14 cellular contexts compared by ENCODE assay signal in the genomic region with DNA sequence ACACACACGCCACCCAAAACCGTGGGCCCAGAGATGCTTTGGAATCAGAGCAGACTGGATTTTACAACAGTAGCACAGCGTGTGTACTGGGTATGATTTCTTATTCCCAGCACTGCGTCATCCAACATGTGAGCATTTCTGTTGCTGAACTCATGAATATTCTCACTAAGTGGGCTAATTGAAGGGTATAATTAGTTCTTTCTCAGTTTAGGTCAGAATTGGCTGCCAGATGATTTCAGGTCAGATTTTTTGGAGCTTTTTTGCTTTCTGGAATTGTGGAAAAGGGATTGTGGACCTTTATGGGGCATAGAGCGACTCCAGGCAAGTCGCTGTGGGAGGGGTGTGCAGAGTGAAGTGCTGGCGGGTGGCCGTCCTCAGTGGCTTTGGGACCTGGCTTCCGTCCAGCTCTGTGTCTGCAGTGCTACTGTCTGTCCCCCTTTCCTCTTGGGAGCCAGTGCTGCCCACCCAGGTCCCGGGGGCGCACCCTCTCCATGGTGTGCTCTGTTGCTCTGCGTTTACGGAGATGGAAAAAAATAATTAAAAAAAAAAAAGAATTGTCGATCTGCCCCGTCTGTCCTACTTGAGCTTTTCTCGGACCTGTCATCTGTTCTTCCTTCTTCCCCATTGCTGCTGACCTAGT. TPM values are rescaled to one million over a fixed set of nuclear protein-coding genes. Genes with fewer than 3 reads are reported as not detected.
DNase-seq lines count a peak whose midpoint lies in the region; ATAC-seq, FAIRE-seq and TF ChIP-seq lines count a peak whose summit lies in the region.
"Had no signal": no experiment of that assay in that cellular context is flagged by ENCODE, and none has a peak within 500 bp of the region (broad histone marks: within the 10 kb centered on the region; RNA-seq: fewer than 3 reads in every experiment).

No MANE protein-coding gene starts in this region.

- no peak overlapping the region for H3K14ac ChIP-seq in neuronal stem cell (ENCODE audit: low read length)

- H3K27ac ChIP-seq in Karpas-422 (ENCODE audit: low read length): no peak overlapping the region
- no peak overlapping the region for H3K27ac ChIP-seq in HepG2 (ENCODE audit: extremely low read length, insufficient read depth, low read length)
- H3K27ac ChIP-seq in subcutaneous abdominal adipose tissue (ENCODE audit: low read depth, low read length): peak overlapping the region; percentile 41
- H3K27ac ChIP-seq in naive thymus-derived CD4-positive, alpha-beta T cell (ENCODE audit: low read depth, low read length): no peak overlapping the region
- H3K27ac ChIP-seq in neuronal stem cell (replicated peaks; ENCODE audit: low read length): no peak overlapping the region

- no peak overlapping the region for H4K8ac ChIP-seq in neuronal stem cell (ENCODE audit: low read depth, low read length)

- no peak overlapping the region for H2AK5ac ChIP-seq in neuronal stem cell (ENCODE audit: low read depth, low read length)

- no peak for TF ChIP-seq EP300 in HepG2 (IDR thresholded peaks at IDR 0.05; ENCODE audit: low read depth in 2 of 2, low read length in 2 of 2)
- no peak for TF ChIP-seq EP300 in HepG2 (CRISPR knock-in tag; IDR thresholded peaks at IDR 0.05; ENCODE audit: borderline replicate concordance)

- H2AFZ ChIP-seq in Karpas-422 (ENCODE audit: low read length) (no peak overlapping the region), HepG2 (ENCODE audit: low read length) (no peak overlapping the region), neuronal stem cell (ENCODE audit: low read length) (no peak overlapping the region)

- H3K27ac Mint-ChIP-seq in naive thymus-derived CD4-positive, alpha-beta T cell: peak overlapping the region in 1 of 9 donors; percentile 69
- H3K27ac Mint-ChIP-seq: activated naive CD4-positive, alpha-beta T cell treated with anti-CD3 and anti-CD28 coated beads for 36 hours; dendritic cell treated with granulocyte-macrophage colony-stimulating factor and Interleukin-4, amounts not matched to agents 40 ng/mL and 50 ng/mL, for 4 days had no signal

- H4K20me1 ChIP-seq in Karpas-422 (ENCODE audit: insufficient read depth, low read depth, low read length) (peaks cover 87% of the 10 kb centered on the region), HepG2 (ENCODE audit: insufficient read depth, low read length) (peaks cover 91% of the 10 kb centered on the region)

- H2BK15ac ChIP-seq in neuronal stem cell (ENCODE audit: low read length): no peak overlapping the region

- H3K4me3 ChIP-seq in Karpas-422 (ENCODE audit: low read length): 0 out of 2 replicates have a peak overlapping the region, but pooled peaks have one; percentile 42
- peak overlapping the region; percentile 15 for H3K4me3 ChIP-seq in choroid plexus epithelial cell (ENCODE audit: low read depth, low read length)
- H3K4me3 ChIP-seq in HepG2 (replicated peaks in 1 of 3; ENCODE audit: insufficient read depth in 1 of 3, low read depth in 2 of 3, low read length in 3 of 3): no peak overlapping the region
- H3K4me3 ChIP-seq in subcutaneous abdominal adipose tissue (ENCODE audit: low read depth in 1 of 5, low read length in 5 of 5): peak overlapping the region in 3 of 5 donors; percentile 27 to 40 (median 34)
- no peak overlapping the region for H3K4me3 ChIP-seq in naive thymus-derived CD4-positive, alpha-beta T cell (ENCODE audit: low read length)
- H3K4me3 ChIP-seq in neuronal stem cell (ENCODE audit: low read length in 2 of 2): no peak overlapping the region
- H3K4me3 ChIP-seq: HAP-1 had no signal

- no peaks in the 10 kb centered on the region for H3K9me2 ChIP-seq in Karpas-422 (replicated peaks; ENCODE audit: insufficient read depth, low read length)

- H3K27me3 ChIP-seq in Karpas-422 (ENCODE audit: low read length) (0 out of 2 replicates have a peak, but pooled peaks cover 3% of the 10 kb centered on the region), HepG2 (ENCODE audit: control insufficient read depth in 1 of 2, insufficient read depth in 2 of 2, low read length in 2 of 2) (no peaks in the 10 kb centered on the region), subcutaneous abdominal adipose tissue (ENCODE audit: control insufficient read depth in 5 of 5, insufficient read depth in 4 of 5, low read length in 5 of 5) (no peaks in the 10 kb centered on the region), neuronal stem cell (ENCODE audit: control insufficient read depth in 3 of 3, insufficient read depth in 3 of 3, low read depth in 1 of 3, low read length in 3 of 3) (no peaks in the 10 kb centered on the region)
- no peaks in the 10 kb centered on the region for H3K27me3 ChIP-seq in naive thymus-derived CD4-positive, alpha-beta T cell (ENCODE audit: control insufficient read depth in 2 of 2, insufficient read depth in 2 of 2, low read length in 2 of 2)

- H3K9me3 ChIP-seq in Karpas-422 (ENCODE audit: low read length): no peaks in the 10 kb centered on the region
- H3K9me3 ChIP-seq in HepG2 (ENCODE audit: low read length): no peaks in the 10 kb centered on the region
- H3K9me3 ChIP-seq in subcutaneous abdominal adipose tissue (ENCODE audit: control insufficient read depth in 5 of 5, low read length in 5 of 5): peaks cover 0 to 2% (median 0%) of the 10 kb centered on the region in 5 donors
- H3K9me3 ChIP-seq in naive thymus-derived CD4-positive, alpha-beta T cell (ENCODE audit: control insufficient read depth in 2 of 3, low read length in 3 of 3): no peaks in the 10 kb centered on the region
- H3K9me3 ChIP-seq in neuronal stem cell (replicated peaks in 1 of 2; ENCODE audit: control insufficient read depth in 2 of 2, insufficient read depth in 1 of 2, low read depth in 1 of 2, low read length in 2 of 2): peaks cover 3 to 12% of the 10 kb centered on the region in 2 donors
- H3K9me3 ChIP-seq: HAP-1 had no signal

- no peak for DNase-seq in Karpas-422
- DNase-seq in choroid plexus epithelial cell (ENCODE audit: low read depth): no peak
- no peak for DNase-seq in HepG2 (ENCODE audit: low spot score)
- DNase-seq in naive thymus-derived CD4-positive, alpha-beta T cell: no peak
- DNase-seq in neuronal stem cell (ENCODE audit: low spot score): no peak
- DNase-seq: activated naive CD4-positive, alpha-beta T cell treated with anti-CD3 and anti-CD28 coated beads for 36 hours; kidney glomerular epithelial cell; MV-4-11 had no signal

- WGBS in HepG2 (ENCODE audit: low lambda C conversion rate): 93% methylated on average over 16 of the region's 16 CpGs
- no CpG with 5 or more reads among the region's 16 CpGs for WGBS in neuronal stem cell (ENCODE audit: extremely low coverage in 2 of 2, insufficient read length in 2 of 2, insufficient replicate concordance in 1 of 2), 2 donors

- no peaks in the 10 kb centered on the region for H3K36me3 ChIP-seq in Karpas-422 (ENCODE audit: insufficient read depth, low read length)
- H3K36me3 ChIP-seq in HepG2 (replicated peaks in 1 of 2; ENCODE audit: control insufficient read depth in 1 of 2, insufficient read depth in 2 of 2, low read length in 2 of 2): peaks cover 8 to 14% of the 10 kb centered on the region in 2 experiments; a peak in 4 of 5 replicates
- no peaks in the 10 kb centered on the region for H3K36me3 ChIP-seq in subcutaneous abdominal adipose tissue (ENCODE audit: control insufficient read depth in 5 of 5, insufficient read depth in 5 of 5, low read length in 5 of 5)
- no peaks in the 10 kb centered on the region for H3K36me3 ChIP-seq in naive thymus-derived CD4-positive, alpha-beta T cell (ENCODE audit: control insufficient read depth in 2 of 3, insufficient read depth in 3 of 3, low read length in 3 of 3)
- H3K36me3 ChIP-seq in neuronal stem cell (replicated peaks in 1 of 2; ENCODE audit: control insufficient read depth in 2 of 2, insufficient read depth in 2 of 2, low read length in 2 of 2): peaks cover 0 to 31% of the 10 kb centered on the region in 2 donors

- CTCF ChIA-PET in HepG2 (lab: Yijun Ruan, JAX; ENCODE audit: low intra/inter-chr PET ratio, low total read pairs): no interaction called here
- CTCF ChIA-PET in naive thymus-derived CD4-positive, alpha-beta T cell (lab: Charles Lee): interaction anchor here (0.6 to 1.6 kb wide), 3 partner anchors 9 to 117 kb away, joined by 3 to 5 read pairs (median 4); no protein-coding TSS in a partner anchor

- H3K18ac ChIP-seq in neuronal stem cell (ENCODE audit: low read length): no peak overlapping the region

- TF ChIP-seq CTCF in choroid plexus epithelial cell (conservative IDR thresholded peaks at IDR 0.05; ENCODE audit: low read depth, low read length): no peak
- no peak for TF ChIP-seq CTCF in HepG2 (CRISPR knock-in tag; IDR thresholded peaks at IDR 0.05)

- peaks cover 0 to 9% (median 3%) of the 10 kb centered on the region in 5 donors for H3K36me3 Mint-ChIP-seq in naive thymus-derived CD4-positive, alpha-beta T cell

- in situ Hi-C loops in HepG2 (cut with HindIII; ENCODE audit: extremely low pct_ligation_motif_present, low pct_unique_long_range_greater_than_20kb): no loop called here

- FAIRE-seq in HepG2 (lab: Jason Lieb, UNC): no peak
- FAIRE-seq: GM18507 had no signal

- H2BK120ac ChIP-seq in neuronal stem cell (ENCODE audit: low read depth, low read length): no peak overlapping the region

- no peak overlapping the region for H3K4ac ChIP-seq in neuronal stem cell (ENCODE audit: low read length)

- no peak overlapping the region for H2BK12ac ChIP-seq in neuronal stem cell (ENCODE audit: low read length)

- no peak overlapping the region for H2BK5ac ChIP-seq in neuronal stem cell (ENCODE audit: low read length)

- no TSS peak for BruUV-seq in HepG2 (replicated peaks; lab: Mats Ljungman, UMichigan)

- no peak overlapping the region for H4K91ac ChIP-seq in neuronal stem cell (ENCODE audit: low read depth, low read length, poor library complexity)

- peaks cover 22 to 71% (median 48%) of the 10 kb centered on the region in 7 donors for H3K4me1 Mint-ChIP-seq in naive thymus-derived CD4-positive, alpha-beta T cell

- peaks cover 41% of the 10 kb centered on the region for H3K4me1 ChIP-seq in Karpas-422 (ENCODE audit: low read length)
- peaks cover 49% of the 10 kb centered on the region for H3K4me1 ChIP-seq in HepG2 (ENCODE audit: insufficient read depth, low read length)
- peaks cover 3 to 47% (median 31%) of the 10 kb centered on the region in 5 donors for H3K4me1 ChIP-seq in subcutaneous abdominal adipose tissue (ENCODE audit: control insufficient read depth in 5 of 5, insufficient read depth in 5 of 5, low read length in 5 of 5)
- peaks cover 0 to 7% of the 10 kb centered on the region in 2 donors for H3K4me1 ChIP-seq in naive thymus-derived CD4-positive, alpha-beta T cell (ENCODE audit: control insufficient read depth in 2 of 2, insufficient read depth in 2 of 2, low read length in 2 of 2)
- no peaks in the 10 kb centered on the region for H3K4me1 ChIP-seq in neuronal stem cell (ENCODE audit: control insufficient read depth in 2 of 2, insufficient read depth in 1 of 2, low read depth in 1 of 2, low read length in 2 of 2)
- H3K4me1 ChIP-seq: HAP-1 had no signal

- no peaks in the 10 kb centered on the region for H3K27me3 Mint-ChIP-seq in naive thymus-derived CD4-positive, alpha-beta T cell
- H3K27me3 Mint-ChIP-seq: dendritic cell treated with granulocyte-macrophage colony-stimulating factor and Interleukin-4, amounts not matched to agents 40 ng/mL and 50 ng/mL, for 4 days had no signal

- TF ChIP-seq RAD21 in HepG2 (CRISPR knock-in tag; IDR thresholded peaks at IDR 0.05): no peak

- H3K4me2 ChIP-seq in Karpas-422 (ENCODE audit: low read depth, low read length, poor library complexity, severe bottlenecking) (peak overlapping the region; percentile 65), HepG2 (ENCODE audit: low read depth, low read length) (no peak overlapping the region), neuronal stem cell (ENCODE audit: insufficient read depth, low read length, poor library complexity, severe bottlenecking) (no peak overlapping the region)

- no peaks in the 10 kb centered on the region for H3K9me3 Mint-ChIP-seq in naive thymus-derived CD4-positive, alpha-beta T cell
- H3K9me3 Mint-ChIP-seq: activated naive CD4-positive, alpha-beta T cell treated with anti-CD3 and anti-CD28 coated beads for 36 hours; dendritic cell treated with granulocyte-macrophage colony-stimulating factor and Interleukin-4, amounts not matched to agents 40 ng/mL and 50 ng/mL, for 4 days had no signal

- H3K9ac ChIP-seq in Karpas-422 (ENCODE audit: low read length) (no peak overlapping the region), HepG2 (ENCODE audit: insufficient read depth, low read depth, low read length) (no peak overlapping the region), subcutaneous abdominal adipose tissue (ENCODE audit: low read length in 5 of 5) (peak overlapping the region in 2 of 5 donors; percentile 9 to 66), neuronal stem cell (ENCODE audit: low read depth, low read length, poor library complexity) (no peak overlapping the region)

- no peak overlapping the region for H3K23ac ChIP-seq in neuronal stem cell (ENCODE audit: low read depth, low read length, poor library complexity)

- peaks cover 34% of the 10 kb centered on the region for H3K79me2 ChIP-seq in Karpas-422 (ENCODE audit: low read length)
- H3K79me2 ChIP-seq in HepG2 (ENCODE audit: insufficient read depth, low read length): peaks cover 97% of the 10 kb centered on the region

- TF ChIP-seq POLR2A in HepG2 (IDR thresholded peaks at IDR 0.05; ENCODE audit: insufficient read depth in 1 of 2, low read depth in 2 of 2, low read length in 2 of 2): no peak

- intact Hi-C loops in HepG2 (cut with micrococcal nuclease; ENCODE audit: unreplicated experiment): loop anchor here (1.0 kb wide), 1 partner anchor 18 kb away; no protein-coding TSS in a partner anchor
- intact Hi-C loops in naive thymus-derived CD4-positive, alpha-beta T cell (cut with micrococcal nuclease): no loop called here

- no peak overlapping the region for H3K4me3 Mint-ChIP-seq in naive thymus-derived CD4-positive, alpha-beta T cell
- H3K4me3 Mint-ChIP-seq: activated naive CD4-positive, alpha-beta T cell treated with anti-CD3 and anti-CD28 coated beads for 36 hours; dendritic cell treated with granulocyte-macrophage colony-stimulating factor and Interleukin-4, amounts not matched to agents 40 ng/mL and 50 ng/mL, for 4 days had no signal

- POLR2A ChIA-PET in HepG2 (lab: Yijun Ruan, JAX): interaction anchor here (1.6 to 2.4 kb wide), 2 partner anchors 25 to 195 kb away, joined by 3 to 10 read pairs; a partner anchor contains a TSS
- POLR2A ChIA-PET in naive thymus-derived CD4-positive, alpha-beta T cell (lab: Charles Lee): interaction anchor here (1.2 to 1.3 kb wide), 2 partner anchors 8 to 26 kb away, joined by 3 read pairs; no protein-coding TSS in a partner anchor

- ATAC-seq in HepG2 (no peak), HG03025 (IDR thresholded peaks at IDR 0.05; ENCODE audit: low FRiP score, unreplicated experiment) (no peak), GM19351 (IDR thresholded peaks at IDR 0.05; ENCODE audit: unreplicated experiment) (no peak)
- no peak for ATAC-seq in naive thymus-derived CD4-positive, alpha-beta T cell

- peaks cover 23% of the 10 kb centered on the region for H3K79me1 ChIP-seq in neuronal stem cell (ENCODE audit: low read depth, low read length)

RNA-seq across cellular contexts. Expression of a gene that starts 25.0 kb away (rescaled TPM):
- 19.7 and 22.4 TPM in 2 replicates for total RNA-seq in Karpas-422 (2014; rRNA removed; shearing (Covaris generic); ENCODE audit: low replicate concordance)
- total RNA-seq in HepG2 (2016; rRNA removed; fragmentation: Illumina TruSeq; extraction: Trizol): 47.7 and 67.2 TPM in 2 replicates
- 118 and 125 TPM in 2 replicates for total RNA-seq in HepG2 (2016; cell fraction: cytosol; rRNA removed; fragmentation: Illumina TruSeq; extraction: Trizol; ENCODE audit: low read depth)
- 39.3 and 64.3 TPM in 2 replicates for total RNA-seq in HepG2 (2016; cell fraction: insoluble cytoplasmic fraction; rRNA removed; fragmentation: Illumina TruSeq; extraction: Trizol)
- total RNA-seq in HepG2 (2016; cell fraction: membrane; rRNA removed; fragmentation: Illumina TruSeq; extraction: Trizol): 103 and 104 TPM in 2 replicates
- 38.8 and 51.8 TPM in 2 replicates for total RNA-seq in HepG2 (2016; cell fraction: nucleus; rRNA removed; fragmentation: Illumina TruSeq; extraction: Trizol)
- polyA plus RNA-seq in HepG2 (2011; rRNA removed): 67.1 and 73.1 TPM in 2 replicates
- polyA plus RNA-seq in HepG2 (2011; cell fraction: cytosol; rRNA removed): 53.2 and 56.1 TPM in 2 replicates
- polyA plus RNA-seq in HepG2 (2011; cell fraction: nucleus; rRNA removed): 50.7 and 52.2 TPM in 2 replicates
- polyA plus RNA-seq in HepG2 (2012): 78.2 and 88.0 TPM in 2 replicates
- 38.6 and 41.3 TPM in 2 replicates for polyA plus RNA-seq in HepG2 (2016; cell fraction: cytosol; fragmentation: Illumina TruSeq; extraction: Trizol; ENCODE audit: low read depth)
- 59.9 and 75.2 TPM in 2 replicates for polyA plus RNA-seq in HepG2 (2016; cell fraction: insoluble cytoplasmic fraction; fragmentation: Illumina TruSeq; extraction: Trizol; ENCODE audit: low read depth)
- polyA plus RNA-seq in HepG2 (2016; cell fraction: membrane; fragmentation: Illumina TruSeq; extraction: Trizol; ENCODE audit: low read depth): 80.8 and 99.2 TPM in 2 replicates
- 80.4 and 81.2 TPM in 2 replicates for polyA plus RNA-seq in HepG2 (2016; cell fraction: nucleus; fragmentation: Illumina TruSeq; extraction: Trizol; ENCODE audit: insufficient read depth, low read depth)
- 83.4 and 116 TPM in 2 replicates for polyA minus RNA-seq in HepG2 (2011; rRNA and poly(A)+ RNA removed; ENCODE audit: low replicate concordance)
- 74.6 and 79.0 TPM in 2 replicates for polyA minus RNA-seq in HepG2 (2011; cell fraction: cytosol; rRNA and poly(A)+ RNA removed)
- 55.5 and 74.1 TPM in 2 replicates for polyA minus RNA-seq in HepG2 (2011; cell fraction: nucleus; rRNA and poly(A)+ RNA removed)
- 10 to 100 TPM; 36.5 to 67.1 (median 48.4) TPM for total RNA-seq in naive thymus-derived CD4-positive, alpha-beta T cell
- 1 to 10 TPM; 4.2 to 4.8 TPM for polyA plus RNA-seq in naive thymus-derived CD4-positive, alpha-beta T cell
- polyA plus RNA-seq in neuronal stem cell (2013, experiment 1 of 2): 69.7 TPM
- 71.0 TPM for polyA plus RNA-seq in neuronal stem cell (2013, experiment 2 of 2)

Comparison
In these comparisons a context has a peak if more than half of its experiments do, and no peak if none do; other contexts are left out.
1. H3K4me3 ChIP-seq: peak in Karpas-422 (single experiment), choroid plexus epithelial cell (single experiment) and subcutaneous abdominal adipose tissue (3 of 5); none in HepG2 (0 of 3), naive thymus-derived CD4-positive, alpha-beta T cell (single experiment) and neuronal stem cell (0 of 2).